Comparison of ENCODE assay signal across 9 cellular contexts in the genomic region with DNA sequence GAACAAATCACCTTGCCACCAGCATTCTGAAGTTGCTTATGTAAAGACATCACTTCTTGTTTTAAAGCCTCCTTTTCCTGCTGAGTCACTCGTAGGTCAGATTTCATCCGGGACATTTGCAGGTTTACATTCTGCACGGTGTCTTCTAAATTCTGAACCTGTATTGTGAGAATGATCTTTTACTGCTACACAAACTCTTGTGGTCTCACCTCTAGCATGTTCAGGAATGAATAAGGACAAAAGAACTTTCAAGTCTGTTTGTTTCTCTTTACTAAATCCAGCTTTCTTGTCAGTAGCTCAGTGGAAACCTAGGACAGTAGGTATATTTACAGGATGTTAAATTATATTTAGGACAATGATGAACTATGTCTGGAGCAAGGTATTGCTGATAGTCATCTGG.
DNase-seq lines count a peak whose midpoint lies in the region; ATAC-seq and TF ChIP-seq lines count a peak whose summit lies in the region.
"Had no signal": no experiment of that assay in that cellular context is flagged by ENCODE, and none has a peak within 500 bp of the region (broad histone marks: within the 10 kb centered on the region; RNA-seq: fewer than 3 reads in every experiment).

No MANE protein-coding gene starts in this region.

- no peaks in the 10 kb centered on the region for H3K27me3 Mint-ChIP-seq in activated T-cell treated with anti-CD3 and anti-CD28 coated beads, Interleukin-2, amount 50 U/mL, for 72 hours (ENCODE audit: low read depth)
- H3K27me3 Mint-ChIP-seq in stimulated activated memory B cell treated with anti-CD40 and anti-IgM and Interleukin-4, amounts not matched to agents 10 μg/mL and 1 μg/mL and 100 μg/mL, for 72 hours = no peaks in the 10 kb centered on the region

- intact Hi-C loops in PC-9 (cut with micrococcal nuclease; ENCODE audit: unreplicated experiment) = loop anchor here (2.0 kb wide), 1 partner anchor 75 kb away; no protein-coding TSS in a partner anchor

- H4K20me1 ChIP-seq in PC-9 (ENCODE audit: insufficient read depth) = no peaks in the 10 kb centered on the region

- H3K9me2 ChIP-seq in PC-9 (ENCODE audit: insufficient read depth) = no peaks in the 10 kb centered on the region

- H3K36me3 ChIP-seq in PC-9 (ENCODE audit: low read depth) = no peaks in the 10 kb centered on the region; the same call in 1 of the 2 replicates

- H3K27ac Mint-ChIP-seq in activated T-cell treated with anti-CD3 and anti-CD28 coated beads, Interleukin-2, amount 50 U/mL, for 72 hours = peak overlapping the region; percentile 87
- H3K27ac Mint-ChIP-seq in stimulated activated memory B cell treated with anti-CD40 and anti-IgM and Interleukin-4, amounts not matched to agents 10 μg/mL and 1 μg/mL and 100 μg/mL, for 72 hours = peak overlapping the region; percentile 35

- DNase-seq in activated T-cell treated with anti-CD3 and anti-CD28 coated beads, Interleukin-2, amount 50 U/mL, for 72 hours = peak; percentile 8 to 37
- DNase-seq in activated T-cell treated with anti-CD3 and anti-CD28 coated beads, Interleukin-2, amount 50 U/mL, for 1 hour = no peak
- DNase-seq in PC-9 (peak; percentile 43 to 77), dermis blood vessel endothelial cell (peak; percentile 69), NCI-H1092 (lab: John Stamatoyannopoulos, UW) (no peak), caudate nucleus (lab: John Stamatoyannopoulos, UW) (no peak)
- DNase-seq: NCI-H1930 had no signal

- peaks cover 16% of the 10 kb centered on the region for H3F3A ChIP-seq in PC-9 (ENCODE audit: insufficient read depth, low read depth)

- no peaks in the 10 kb centered on the region for H3K9me3 Mint-ChIP-seq in activated T-cell treated with anti-CD3 and anti-CD28 coated beads, Interleukin-2, amount 50 U/mL, for 72 hours
- H3K9me3 Mint-ChIP-seq in stimulated activated memory B cell treated with anti-CD40 and anti-IgM and Interleukin-4, amounts not matched to agents 10 μg/mL and 1 μg/mL and 100 μg/mL, for 72 hours = no peaks in the 10 kb centered on the region

- TF ChIP-seq CTCF in PC-9 (conservative IDR thresholded peaks at IDR 0.05) = no peak

- H3K79me2 ChIP-seq in PC-9 (ENCODE audit: low read depth) = no peaks in the 10 kb centered on the region

- CTCF ChIA-PET in PC-9 (lab: Charles Lee) = no interaction called here

- H2AFZ ChIP-seq in PC-9 = 0 out of 2 replicates have a peak overlapping the region, but pooled peaks have one; percentile 10

- peaks cover 23% of the 10 kb centered on the region for H3K4me1 ChIP-seq in PC-9 (replicated peaks; ENCODE audit: insufficient read depth)

- H3K9me3 ChIP-seq in PC-9 (ENCODE audit: insufficient read depth, low read depth) = no peaks in the 10 kb centered on the region

- H3K27me3 ChIP-seq in PC-9 (ENCODE audit: insufficient read depth, low read depth) = no peaks in the 10 kb centered on the region

- H3K27ac ChIP-seq in PC-9 (peak overlapping the region; percentile 82), caudate nucleus (ENCODE audit: low read depth, low read length) (no peak overlapping the region)

- BruUV-seq in PC-9 (replicated peaks; lab: Mats Ljungman, UMichigan) = no TSS peak

- ATAC-seq in activated T-cell treated with anti-CD3 and anti-CD28 coated beads, Interleukin-2, amount 50 U/mL, for 72 hours (replicated peaks in 1 of 2) = peak; percentile 21 to 48
- ATAC-seq in stimulated activated memory B cell treated with anti-CD40 and anti-IgM and Interleukin-4, amounts not matched to agents 10 μg/mL and 1 μg/mL and 100 μg/mL, for 72 hours = no peak
- no peak for ATAC-seq in HG02798 (IDR thresholded peaks at IDR 0.05; ENCODE audit: poor library complexity, unreplicated experiment)

- H3K4me3 Mint-ChIP-seq in activated T-cell treated with anti-CD3 and anti-CD28 coated beads, Interleukin-2, amount 50 U/mL, for 72 hours = peak overlapping the region; percentile 27 to 58
- H3K4me3 Mint-ChIP-seq in stimulated activated memory B cell treated with anti-CD40 and anti-IgM and Interleukin-4, amounts not matched to agents 10 μg/mL and 1 μg/mL and 100 μg/mL, for 72 hours = no peak overlapping the region

- H3K4me3 ChIP-seq in PC-9 = no peak overlapping the region

- H3K4me2 ChIP-seq in PC-9 = peak overlapping the region; percentile 52

- peaks cover 9 to 21% of the 10 kb centered on the region in 2 donors for H3K36me3 Mint-ChIP-seq in activated T-cell treated with anti-CD3 and anti-CD28 coated beads, Interleukin-2, amount 50 U/mL, for 72 hours (ENCODE audit: insufficient read depth in 2 of 2)
- H3K36me3 Mint-ChIP-seq in stimulated activated memory B cell treated with anti-CD40 and anti-IgM and Interleukin-4, amounts not matched to agents 10 μg/mL and 1 μg/mL and 100 μg/mL, for 72 hours = peaks cover 62% of the 10 kb centered on the region

- POLR2A ChIA-PET in PC-9 (lab: Charles Lee; ENCODE audit: unreplicated experiment) = interaction anchor here (0.6 to 0.7 kb wide), 2 partner anchors 12 to 75 kb away, joined by 4 to 5 read pairs; no protein-coding TSS in a partner anchor

- H3K4me1 Mint-ChIP-seq in activated T-cell treated with anti-CD3 and anti-CD28 coated beads, Interleukin-2, amount 50 U/mL, for 72 hours (ENCODE audit: low read depth) = peaks cover 51% of the 10 kb centered on the region
- H3K4me1 Mint-ChIP-seq in stimulated activated memory B cell treated with anti-CD40 and anti-IgM and Interleukin-4, amounts not matched to agents 10 μg/mL and 1 μg/mL and 100 μg/mL, for 72 hours = no peaks in the 10 kb centered on the region

Comparison
In these comparisons a context has a peak if more than half of its experiments do, and no peak if none do; other contexts are left out.
1. DNase-seq: peak in activated T-cell treated with anti-CD3 and anti-CD28 coated beads, Interleukin-2, amount 50 U/mL, for 72 hours (2 of 2), PC-9 (2 of 2) and dermis blood vessel endothelial cell (single experiment); none in activated T-cell treated with anti-CD3 and anti-CD28 coated beads, Interleukin-2, amount 50 U/mL, for 1 hour (single experiment), NCI-H1092 (single experiment) and caudate nucleus (0 of 61).
2. ATAC-seq: peak in activated T-cell treated with anti-CD3 and anti-CD28 coated beads, Interleukin-2, amount 50 U/mL, for 72 hours (2 of 2); none in stimulated activated memory B cell treated with anti-CD40 and anti-IgM and Interleukin-4, amounts not matched to agents 10 μg/mL and 1 μg/mL and 100 μg/mL, for 72 hours (single experiment) and HG02798 (single experiment).